36 cellular contexts compared by ENCODE assay signal in the genomic region with DNA sequence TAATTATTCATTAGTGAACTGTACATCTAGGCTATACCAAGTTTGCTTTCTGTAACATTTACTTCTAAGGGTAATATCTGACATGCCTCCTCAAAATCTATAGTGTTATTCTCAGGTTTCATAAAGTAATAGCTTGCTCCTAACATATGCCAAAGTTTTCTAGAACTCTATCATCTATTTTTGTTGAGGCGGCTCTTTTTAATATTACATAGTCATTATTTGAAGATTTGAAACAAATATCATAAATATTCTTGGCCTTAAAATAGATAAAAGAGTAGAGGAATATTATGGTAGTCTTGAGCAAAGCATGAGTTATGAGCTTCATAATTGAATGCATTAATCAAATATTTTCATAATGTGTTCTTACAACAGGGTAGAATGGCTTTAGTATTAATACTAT.
"Had no signal": no experiment of that assay in that cellular context is flagged by ENCODE, and none has a peak within 500 bp of the region (broad histone marks: within the 10 kb centered on the region; RNA-seq: fewer than 3 reads in every experiment).

No MANE protein-coding gene starts in this region.

- H3K4me3 ChIP-seq: MG63 had no signal

- H3K27me3 ChIP-seq: MG63 had no signal

- DNase-seq: Kasumi-1, MG63, MM.1S, MV-4-11, NCI-H1048, NCI-H1092, NCI-H1092 treated with DMSO at 0.1 percent for 48 hours, NCI-H1105, NCI-H1105 treated with DMSO at 0.1 percent for 48 hours, NCI-H1417, NCI-H1417 treated with DMSO at 0.1 percent for 48 hours, NCI-H1436, NCI-H1436 treated with DMSO at 0.1 percent for 48 hours, NCI-H146, NCI-H1694, NCI-H1694 treated with DMSO at 0.1 percent for 48 hours, NCI-H187, NCI-H187 treated with DMSO at 0.1 percent for 48 hours, NCI-H1930, NCI-H2029, NCI-H2029 treated with DMSO at 0.1 percent for 48 hours, NCI-H2081, NCI-H2081 treated with DMSO at 0.1 percent for 48 hours, NCI-H2107, NCI-H2171, NCI-H2171 treated with DMSO at 0.1 percent for 48 hours, NCI-H2227 treated with DMSO at 0.1 percent for 48 hours, NCI-H226, NCI-H345, NCI-H446, NCI-H446 treated with DMSO at 0.1 percent for 48 hours, NCI-H510A, NCI-H510A treated with DMSO at 0.1 percent for 48 hours, NCI-H524, NCI-H524 treated with DMSO at 0.1 percent for 48 hours, NCI-H526 had no signal

- H3K36me3 ChIP-seq: MG63 had no signal

- H3K9me3 ChIP-seq: MG63 had no signal
